ENCODE assay signal across 1 cellular context in the genomic region with DNA sequence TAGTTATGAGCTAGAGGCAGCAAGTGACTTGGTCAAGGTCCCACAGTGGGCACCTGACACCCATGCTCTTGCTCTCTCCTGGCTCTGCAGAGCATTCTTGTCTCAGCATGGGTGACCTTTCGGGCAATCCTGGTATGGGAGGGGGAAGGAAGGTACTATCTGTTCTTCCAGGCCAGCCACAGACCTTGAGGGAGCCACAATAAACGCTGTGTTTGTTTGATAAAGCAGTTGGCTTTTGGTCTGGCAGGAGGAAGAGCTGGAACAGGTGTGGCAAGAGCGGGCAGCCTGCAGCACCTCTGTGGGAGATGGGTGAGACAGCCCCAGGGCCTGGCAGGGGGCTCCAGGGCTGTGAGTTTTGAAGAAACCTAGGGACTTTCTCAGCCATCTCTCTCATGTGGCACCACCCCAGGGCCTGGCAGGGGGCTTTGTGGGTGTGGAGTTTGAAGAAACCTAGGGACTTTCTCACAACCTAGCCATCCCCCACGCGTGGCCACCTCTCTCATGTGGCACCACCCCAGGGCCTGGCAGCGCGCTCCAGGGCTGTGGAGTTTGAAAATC.
TF ChIP-seq lines count a peak whose summit lies in the region.

No MANE protein-coding gene starts in this region.

TF ChIP-seq in K562, 482 proteins besides CTCF, POLR2A, EP300 and RAD21 (continues in another document):
- TF ChIP-seq RBM34 (IDR thresholded peaks at IDR 0.05; ENCODE audit: borderline replicate concordance, insufficient read depth, low read length) (no peak), NELFE (IDR thresholded peaks at IDR 0.05; ENCODE audit: insufficient read depth, insufficient read length) (no peak), AFF4 (CRISPR knock-in tag; IDR thresholded peaks at IDR 0.05) (no peak), NR1H2 (CRISPR knock-in tag; IDR thresholded peaks at IDR 0.05) (no peak), ZNF232 (CRISPR knock-in tag; IDR thresholded peaks at IDR 0.05) (no peak), CTBP1 (IDR thresholded peaks at IDR 0.05; ENCODE audit: borderline replicate concordance) (peak; percentile 31; the same call in 1 of the 2 replicates), CBX2 (IDR thresholded peaks at IDR 0.05; ENCODE audit: insufficient read depth, low read length, poor library complexity, severe bottlenecking) (no peak), PHTF2 (CRISPR knock-in tag; IDR thresholded peaks at IDR 0.05) (no peak), HNRNPUL1 (IDR thresholded peaks at IDR 0.05; ENCODE audit: low read length) (no peak), PTTG1 (tag; IDR thresholded peaks at IDR 0.05; ENCODE audit: low read depth) (no peak), ARID3A (IDR thresholded peaks at IDR 0.05; ENCODE audit: borderline replicate concordance, low read depth, low read length) (no peak), SIRT6 (IDR thresholded peaks at IDR 0.05; ENCODE audit: low read depth, low read length) (no peak), GATAD2B (IDR thresholded peaks at IDR 0.05; ENCODE audit: borderline replicate concordance) (no peak), KDM1A (IDR thresholded peaks at IDR 0.05) (no peak), MLLT1 (IDR thresholded peaks at IDR 0.05) (peak in 1 of 2 experiments; percentile 47; a peak in 1 of 4 replicates), ZFP30 (CRISPR knock-in tag; IDR thresholded peaks at IDR 0.05; ENCODE audit: borderline replicate concordance) (no peak), CBFA2T3 (IDR thresholded peaks at IDR 0.05) (peak; percentile 90), E2F8 (IDR thresholded peaks at IDR 0.05; ENCODE audit: low read depth, partially characterized antibody) (no peak), HMGN3 (IDR thresholded peaks at IDR 0.05; ENCODE audit: borderline replicate concordance, extremely low read depth, insufficient read length, low read depth, low read length) (peak; percentile 29), BACH1 (tag; IDR thresholded peaks at IDR 0.05) (no peak), ZFX (CRISPR knock-in tag; IDR thresholded peaks at IDR 0.05) (no peak), ELF4 (CRISPR knock-in tag; IDR thresholded peaks at IDR 0.05) (no peak), MYNN (IDR thresholded peaks at IDR 0.05) (peak; percentile 41; the same call in 1 of the 2 replicates), MYNN (CRISPR knock-in tag; IDR thresholded peaks at IDR 0.05) (no peak), FOXM1 (IDR thresholded peaks at IDR 0.05; ENCODE audit: low read depth) (0 out of 2 replicates have a peak, but pooled peaks have one; percentile 37), FOXM1 (CRISPR knock-in tag; IDR thresholded peaks at IDR 0.05; ENCODE audit: low read depth) (no peak), ETV5 (CRISPR knock-in tag; IDR thresholded peaks at IDR 0.05; ENCODE audit: low read depth) (no peak), PCBP2 (IDR thresholded peaks at IDR 0.05; ENCODE audit: low read depth, low read length, poor library complexity, severe bottlenecking) (no peak), TEAD4 (IDR thresholded peaks at IDR 0.05; ENCODE audit: low read length) (peak; percentile 90), TEAD4 (CRISPR knock-in tag; IDR thresholded peaks at IDR 0.05; ENCODE audit: borderline replicate concordance) (no peak), CBFA2T2 (conservative IDR thresholded peaks at IDR 0.05) (peak; percentile 85), C11orf30 (IDR thresholded peaks at IDR 0.05; ENCODE audit: low read depth) (no peak), ZKSCAN8 (CRISPR knock-in tag; IDR thresholded peaks at IDR 0.05) (no peak), NFYB (IDR thresholded peaks at IDR 0.05; ENCODE audit: extremely low read depth, insufficient read length) (no peak), TRIM24 (IDR thresholded peaks at IDR 0.05) (0 out of 4 replicates have a peak, but pooled peaks of 1 of the 2 experiments have one; percentile 26), SP1 (CRISPR knock-in tag; IDR thresholded peaks at IDR 0.05) (no peak), USF1 (CRISPR knock-in tag; IDR thresholded peaks at IDR 0.05) (no peak), TOE1 (IDR thresholded peaks at IDR 0.05; ENCODE audit: borderline replicate concordance) (no peak), TOE1 (CRISPR knock-in tag; IDR thresholded peaks at IDR 0.05; ENCODE audit: borderline replicate concordance, low read depth) (no peak), IRF2 (CRISPR knock-in tag; IDR thresholded peaks at IDR 0.05) (no peak), CC2D1A (IDR thresholded peaks at IDR 0.05) (no peak), SMAD4 (CRISPR knock-in tag; conservative IDR thresholded peaks at IDR 0.05) (0 out of 2 replicates have a peak, but pooled peaks have one; percentile 16), TCF3 (CRISPR knock-in tag; IDR thresholded peaks at IDR 0.05) (peak; percentile 95), STAT5A (IDR thresholded peaks at IDR 0.05; ENCODE audit: borderline replicate concordance, low read length) (peak; percentile 51; the same call in 1 of the 2 replicates), ARID1B (IDR thresholded peaks at IDR 0.05) (peak; percentile 85), POLR2AphosphoS5 (IDR thresholded peaks at IDR 0.05; ENCODE audit: control insufficient read depth, insufficient read depth, low read depth, low read length) (peak; percentile 78), TAF15 (IDR thresholded peaks at IDR 0.05; ENCODE audit: low read depth, low read length) (no peak), NFIC (IDR thresholded peaks at IDR 0.05) (peak; percentile 35; the same call in 1 of the 2 replicates)
- TF ChIP-seq, protein P1, sequence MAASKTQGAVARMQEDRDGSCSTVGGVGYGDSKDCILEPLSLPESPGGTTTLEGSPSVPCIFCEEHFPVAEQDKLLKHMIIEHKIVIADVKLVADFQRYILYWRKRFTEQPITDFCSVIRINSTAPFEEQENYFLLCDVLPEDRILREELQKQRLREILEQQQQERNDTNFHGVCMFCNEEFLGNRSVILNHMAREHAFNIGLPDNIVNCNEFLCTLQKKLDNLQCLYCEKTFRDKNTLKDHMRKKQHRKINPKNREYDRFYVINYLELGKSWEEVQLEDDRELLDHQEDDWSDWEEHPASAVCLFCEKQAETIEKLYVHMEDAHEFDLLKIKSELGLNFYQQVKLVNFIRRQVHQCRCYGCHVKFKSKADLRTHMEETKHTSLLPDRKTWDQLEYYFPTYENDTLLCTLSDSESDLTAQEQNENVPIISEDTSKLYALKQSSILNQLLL (CRISPR knock-in tag; IDR thresholded peaks at IDR 0.05; ENCODE audit: borderline replicate concordance), result no peak
- TF ChIP-seq, protein P2, sequence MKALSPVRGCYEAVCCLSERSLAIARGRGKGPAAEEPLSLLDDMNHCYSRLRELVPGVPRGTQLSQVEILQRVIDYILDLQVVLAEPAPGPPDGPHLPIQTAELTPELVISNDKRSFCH (CRISPR knock-in tag; IDR thresholded peaks at IDR 0.05), result no peak
- TF ChIP-seq, protein P2 (tag; IDR thresholded peaks at IDR 0.05), result peak; percentile 98
- TF ChIP-seq, protein P3, sequence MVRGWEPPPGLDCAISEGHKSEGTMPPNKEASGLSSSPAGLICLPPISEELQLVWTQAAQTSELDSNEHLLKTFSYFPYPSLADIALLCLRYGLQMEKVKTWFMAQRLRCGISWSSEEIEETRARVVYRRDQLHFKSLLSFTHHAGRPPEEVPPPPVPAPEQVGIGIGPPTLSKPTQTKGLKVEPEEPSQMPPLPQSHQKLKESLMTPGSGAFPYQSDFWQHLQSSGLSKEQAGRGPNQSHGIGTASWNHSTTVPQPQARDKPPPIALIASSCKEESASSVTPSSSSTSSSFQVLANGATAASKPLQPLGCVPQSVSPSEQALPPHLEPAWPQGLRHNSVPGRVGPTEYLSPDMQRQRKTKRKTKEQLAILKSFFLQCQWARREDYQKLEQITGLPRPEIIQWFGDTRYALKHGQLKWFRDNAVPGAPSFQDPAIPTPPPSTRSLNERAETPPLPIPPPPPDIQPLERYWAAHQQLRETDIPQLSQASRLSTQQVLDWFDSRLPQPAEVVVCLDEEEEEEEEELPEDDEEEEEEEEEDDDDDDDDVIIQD (CRISPR knock-in tag; IDR thresholded peaks at IDR 0.05), result no peak
- TF ChIP-seq, protein P4, sequence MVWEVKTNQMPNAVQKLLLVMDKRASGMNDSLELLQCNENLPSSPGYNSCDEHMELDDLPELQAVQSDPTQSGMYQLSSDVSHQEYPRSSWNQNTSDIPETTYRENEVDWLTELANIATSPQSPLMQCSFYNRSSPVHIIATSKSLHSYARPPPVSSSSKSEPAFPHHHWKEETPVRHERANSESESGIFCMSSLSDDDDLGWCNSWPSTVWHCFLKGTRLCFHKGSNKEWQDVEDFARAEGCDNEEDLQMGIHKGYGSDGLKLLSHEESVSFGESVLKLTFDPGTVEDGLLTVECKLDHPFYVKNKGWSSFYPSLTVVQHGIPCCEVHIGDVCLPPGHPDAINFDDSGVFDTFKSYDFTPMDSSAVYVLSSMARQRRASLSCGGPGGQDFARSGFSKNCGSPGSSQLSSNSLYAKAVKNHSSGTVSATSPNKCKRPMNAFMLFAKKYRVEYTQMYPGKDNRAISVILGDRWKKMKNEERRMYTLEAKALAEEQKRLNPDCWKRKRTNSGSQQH (CRISPR knock-in tag; IDR thresholded peaks at IDR 0.05), result no peak
